Comparison of ENCODE assay signal across 20 cellular contexts in genomic region chr1:233478611-233479010, GRCh38.
"Had no signal": no experiment of that assay in that cellular context is flagged by ENCODE, and none has a peak within 500 bp of the region (broad histone marks: within the 10 kb centered on the region; RNA-seq: fewer than 3 reads in every experiment).

No MANE protein-coding gene starts in this region.

- ATAC-seq: left ventricle myocardium superior; lower lobe of right lung; naive thymus-derived CD8-positive, alpha-beta T cell; psoas muscle; sciatic nerve; stimulated activated naive B cell treated with anti-CD40 and anti-IgM and Interleukin-4, amounts not matched to agents 10 μg/mL and 1 μg/mL and 100 μg/mL, for 72 hours; stimulated activated naive CD8-positive, alpha-beta T cell treated with anti-CD3 and anti-CD28 coated beads, Interleukin-15, Interleukin-2, amounts not matched to agents 100 U/mL and 50 U/mL, for 24 hours had no signal

- DNase-seq: islet precursor cell; left ventricle myocardium superior; lower lobe of right lung; mammary epithelial cell; mesenchymal stem cell; naive thymus-derived CD8-positive, alpha-beta T cell; nucleus accumbens; psoas muscle; stimulated activated CD4-positive, alpha-beta T cell treated with anti-CD3 and anti-CD28 coated beads, Interleukin-12 subunit alpha, Interleukin-12 subunit beta, amount 100 ng/mL, for 4 hours; stimulated activated CD4-positive, alpha-beta T cell treated with anti-CD3 and anti-CD28 coated beads, Interleukin-15, amount 100 ng/mL, for 24 hours; stimulated activated CD4-positive, alpha-beta T cell treated with anti-CD3 and anti-CD28 coated beads, Interleukin-2, amount 100 ng/mL, for 24 hours; stimulated activated CD4-positive, alpha-beta T cell treated with anti-CD3 and anti-CD28 coated beads, Interleukin-4, amount 100 ng/mL, for 1 hour; stimulated activated naive B cell treated with anti-CD40 and anti-IgM and Interleukin-4, amounts not matched to agents 10 μg/mL and 1 μg/mL and 100 μg/mL, for 72 hours; stimulated activated naive CD8-positive, alpha-beta T cell treated with anti-CD3 and anti-CD28 coated beads, Interleukin-15, Interleukin-2, amounts not matched to agents 100 U/mL and 50 U/mL, for 24 hours; stomach; testis; thyroid gland; transverse colon; upper lobe of left lung had no signal
